8 cellular contexts compared by ENCODE assay signal in the genomic region with DNA sequence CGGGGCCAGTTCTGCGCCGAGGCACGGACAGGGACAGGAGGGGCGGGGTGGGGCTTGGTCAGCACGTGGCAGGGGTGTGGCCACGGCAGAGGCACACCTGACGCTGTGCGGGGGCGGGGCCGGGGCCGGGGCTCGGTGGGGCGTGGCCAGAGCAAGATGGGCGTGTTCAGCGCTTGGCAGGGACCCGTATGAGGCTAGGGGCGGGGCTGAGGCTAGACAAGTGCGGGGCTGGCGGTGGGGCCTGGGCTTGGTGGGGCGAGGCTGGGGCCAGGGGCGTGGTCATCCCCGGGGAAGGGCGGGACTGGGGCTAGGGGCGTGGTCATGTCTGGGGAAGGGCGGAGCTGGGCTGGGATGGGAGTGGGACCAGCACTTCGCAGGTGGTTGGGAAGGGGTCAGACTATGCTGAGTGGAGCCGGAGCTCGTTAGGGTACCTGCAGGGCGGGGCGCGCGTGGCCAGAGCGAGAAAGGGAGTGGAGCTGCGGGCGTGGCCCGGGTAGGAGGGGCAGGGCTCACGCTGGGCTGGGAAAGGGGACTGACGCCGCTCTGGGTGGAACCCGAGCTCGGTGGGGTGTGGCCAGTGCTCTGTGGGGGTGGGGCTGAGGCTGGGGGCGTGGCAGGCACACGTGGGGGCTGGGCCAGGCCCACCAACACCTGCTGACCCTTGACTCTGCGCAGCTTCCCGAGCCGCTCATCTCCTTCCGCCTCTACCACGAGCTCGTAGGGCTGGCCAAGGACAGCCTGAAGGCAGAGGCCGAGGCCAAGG. TPM values are rescaled to one million over a fixed set of nuclear protein-coding genes. Genes with fewer than 3 reads are reported as not detected.
A peak's percentile ranks its signal among the peaks of the same experiment; 100 is the strongest.
DNase-seq lines count a peak whose midpoint lies in the region; ATAC-seq, FAIRE-seq and TF ChIP-seq lines count a peak whose summit lies in the region.

No MANE protein-coding gene starts in this region.

- no peak for TF ChIP-seq CTCF in brain (conservative IDR thresholded peaks at IDR 0.05)
- TF ChIP-seq CTCF in liver (IDR thresholded peaks at IDR 0.05; ENCODE audit: low read depth, low read length, missing input control): no peak

- H3K27me3 Mint-ChIP-seq in brain: no peaks in the 10 kb centered on the region
- H3K27me3 Mint-ChIP-seq in stimulated activated memory B cell treated with anti-CD40 and anti-IgM and Interleukin-4, amounts not matched to agents 10 μg/mL and 1 μg/mL and 100 μg/mL, for 72 hours: no peaks in the 10 kb centered on the region

- no peaks in the 10 kb centered on the region for H3K9me3 Mint-ChIP-seq in brain
- no peaks in the 10 kb centered on the region for H3K9me3 Mint-ChIP-seq in stimulated activated memory B cell treated with anti-CD40 and anti-IgM and Interleukin-4, amounts not matched to agents 10 μg/mL and 1 μg/mL and 100 μg/mL, for 72 hours

- peak; percentile 76 for DNase-seq in DMS53 treated with DMSO at 0.1 percent for 48 hours (lab: John Stamatoyannopoulos, UW; ENCODE audit: unreplicated experiment)
- DNase-seq in NCI-H1436 (lab: John Stamatoyannopoulos, UW): peak; percentile 93
- peak; percentile 79 for DNase-seq in T-helper 9 cell
- DNase-seq in HTR-8/SVneo (ENCODE audit: insufficient read length, low spot score): no peak

- no peak overlapping the region for H3K9ac ChIP-seq in liver (ENCODE audit: low read depth in 1 of 2, low read length in 2 of 2)

- H3K4me1 Mint-ChIP-seq in brain: no peaks in the 10 kb centered on the region
- peaks cover 60% of the 10 kb centered on the region for H3K4me1 Mint-ChIP-seq in stimulated activated memory B cell treated with anti-CD40 and anti-IgM and Interleukin-4, amounts not matched to agents 10 μg/mL and 1 μg/mL and 100 μg/mL, for 72 hours

- peak; percentile 68 for ATAC-seq in stimulated activated memory B cell treated with anti-CD40 and anti-IgM and Interleukin-4, amounts not matched to agents 10 μg/mL and 1 μg/mL and 100 μg/mL, for 72 hours
- ATAC-seq in HG03159 (IDR thresholded peaks at IDR 0.05; ENCODE audit: unreplicated experiment): no peak

- H3K36me3 ChIP-seq in liver (ENCODE audit: control insufficient read depth in 4 of 4, insufficient read depth in 3 of 4, low read depth in 1 of 4, low read length in 3 of 4): peaks cover 0 to 6% (median 3%) of the 10 kb centered on the region in 4 donors

- H3K4me3 ChIP-seq in liver (ENCODE audit: low read depth in 1 of 3, low read length in 3 of 3): peak overlapping the region in 1 of 3 donors; percentile 7

- peaks cover 3 to 24% (median 9%) of the 10 kb centered on the region in 4 donors for H3K4me1 ChIP-seq in liver (ENCODE audit: control insufficient read depth in 4 of 4, insufficient read depth in 4 of 4, low read length in 3 of 4)

- H3K36me3 Mint-ChIP-seq in brain: no peaks in the 10 kb centered on the region
- H3K36me3 Mint-ChIP-seq in stimulated activated memory B cell treated with anti-CD40 and anti-IgM and Interleukin-4, amounts not matched to agents 10 μg/mL and 1 μg/mL and 100 μg/mL, for 72 hours: peaks cover 66% of the 10 kb centered on the region

- peak overlapping the region in 4 of 5 experiments; percentile 42 to 60 (median 58) for H3K4me3 Mint-ChIP-seq in brain
- H3K4me3 Mint-ChIP-seq in stimulated activated memory B cell treated with anti-CD40 and anti-IgM and Interleukin-4, amounts not matched to agents 10 μg/mL and 1 μg/mL and 100 μg/mL, for 72 hours: peak overlapping the region; percentile 24

- FAIRE-seq in HTR-8/SVneo (lab: Jason Lieb, UNC): no peak

- no peaks in the 10 kb centered on the region for H3K27me3 ChIP-seq in liver (ENCODE audit: control insufficient read depth in 4 of 4, insufficient read depth in 4 of 4, low read length in 3 of 4)

- WGBS in liver: 19% methylated on average over 51 of the region's 51 CpGs

- no peak overlapping the region for H3K27ac ChIP-seq in liver (ENCODE audit: low read depth in 1 of 2, low read length in 2 of 2)

- no peak for TF ChIP-seq RAD21 in liver (IDR thresholded peaks at IDR 0.05)

- H3K27ac Mint-ChIP-seq in brain: no peak overlapping the region
- H3K27ac Mint-ChIP-seq in stimulated activated memory B cell treated with anti-CD40 and anti-IgM and Interleukin-4, amounts not matched to agents 10 μg/mL and 1 μg/mL and 100 μg/mL, for 72 hours: peak overlapping the region; percentile 64

- H3K9me3 ChIP-seq in liver (ENCODE audit: control insufficient read depth in 4 of 4, low read length in 3 of 4): no peaks in the 10 kb centered on the region

TF ChIP-seq in liver, 16 proteins besides CTCF, POLR2A, EP300 and RAD21:
- TF ChIP-seq FOXA2 (IDR thresholded peaks at IDR 0.05): no peak
- TF ChIP-seq SP1 (IDR thresholded peaks at IDR 0.05): peak; percentile 25
TF ChIP-seq in liver: peak in this region for 1.

RNA-seq across cellular contexts. Expression of a gene that starts 12.8 kb away (rescaled TPM):
- polyA plus RNA-seq in brain (ENCODE audit: insufficient read depth, low read depth, low replicate concordance) (401 TPM), liver (100 to 1,000 TPM; 175 to 211 TPM)
- 100 to 1,000 TPM in 1 of 2 donors, 10 to 100 TPM in 1; 51.8 to 168 TPM for total RNA-seq in liver

RNA-seq across cellular contexts. Expression of a gene that starts 15.4 kb away (rescaled TPM):
- polyA plus RNA-seq in brain (ENCODE audit: insufficient read depth, low read depth, low replicate concordance) (3.8 TPM), liver (1 to 10 TPM; 3.3 to 5.8 TPM)
- total RNA-seq in liver: 10 to 100 TPM; 13.6 to 27.5 TPM

RNA-seq across cellular contexts. Expression of a gene that starts 21.4 kb away (rescaled TPM):
- 1,257 TPM for polyA plus RNA-seq in brain (ENCODE audit: insufficient read depth, low read depth, low replicate concordance)
- total RNA-seq in liver: 100 to 1,000 TPM; 122 to 149 TPM
- 100 to 1,000 TPM; 447 to 558 TPM for polyA plus RNA-seq in liver

RNA-seq across cellular contexts. Expression of a gene that starts 42.4 kb away (rescaled TPM):
- polyA plus RNA-seq in brain (ENCODE audit: insufficient read depth, low read depth, low replicate concordance): 4.7 TPM
- total RNA-seq in liver: 10 to 100 TPM in 1 of 2 donors, 1 to 10 TPM in 1; 5.3 to 60.9 TPM
- 1 to 10 TPM; 3.0 to 4.4 TPM for polyA plus RNA-seq in liver

RNA-seq across cellular contexts. Expression of a gene that starts 55.9 kb away (rescaled TPM):
- polyA plus RNA-seq in brain (ENCODE audit: insufficient read depth, low read depth, low replicate concordance) (6.3 TPM), liver (10 to 100 TPM; 10.1 to 22.6 TPM)
- 10 to 100 TPM; 31.0 to 38.4 TPM for total RNA-seq in liver
